Comparison of ENCODE assay signal across 26 cellular contexts in the genomic region with DNA sequence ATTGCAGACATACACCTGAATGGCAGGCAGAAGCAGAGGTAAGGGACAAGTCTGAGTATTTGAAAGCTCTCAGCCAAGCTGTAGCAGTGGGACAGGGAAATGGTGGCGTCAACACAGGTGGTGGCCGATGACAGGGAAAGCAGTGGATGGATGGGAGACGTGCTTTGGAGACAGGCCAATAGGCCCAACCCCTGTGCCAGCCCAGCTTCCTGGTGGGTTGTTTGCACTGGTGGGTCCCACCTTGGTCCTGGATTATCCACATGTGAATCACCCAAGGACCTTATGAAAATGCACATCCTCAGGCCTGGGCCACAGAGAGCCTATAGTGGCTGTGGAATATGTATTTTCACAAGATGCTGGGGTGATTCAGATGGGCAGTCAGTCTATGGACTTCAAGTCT.
DNase-seq lines count a peak whose midpoint lies in the region; ATAC-seq, FAIRE-seq and TF ChIP-seq lines count a peak whose summit lies in the region.
"Had no signal": no experiment of that assay in that cellular context is flagged by ENCODE, and none has a peak within 500 bp of the region (broad histone marks: within the 10 kb centered on the region; RNA-seq: fewer than 3 reads in every experiment).

No MANE protein-coding gene starts in this region.

- H3K4me1 Mint-ChIP-seq in effector memory CD8-positive, alpha-beta T cell (ENCODE audit: low read depth in 2 of 2), result no peaks in the 10 kb centered on the region
- H3K4me1 Mint-ChIP-seq: CD14-positive monocyte; CD8-positive, alpha-beta memory T cell had no signal

- WGBS in trophoblast cell (ENCODE audit: extremely low coverage, insufficient coverage, insufficient read length), result no CpG with 5 or more reads among the region's 3 CpGs

- peak; percentile 23 for DNase-seq in RWPE2 (ENCODE audit: low spot score)
- DNase-seq in bronchial epithelial cell (ENCODE audit: low read depth), result no peak
- peak in 2 of 3 donors; percentile 26 to 60 for DNase-seq in mucosa of descending colon
- no peak for DNase-seq in trophoblast cell
- DNase-seq in effector memory CD8-positive, alpha-beta T cell, result no peak
- DNase-seq in dorsolateral prefrontal cortex, result no peak
- DNase-seq: 8988T; ACHN; AML-193; BE2C; Calu3; CD4-positive, alpha-beta T cell; CD8-positive, alpha-beta memory T cell; COR-L47; DMS53; DMS79 treated with DMSO at 0.1 percent for 48 hours; GF-D8; GM23248; H7; HCEC 1CT had no signal

- no peak overlapping the region for H2BK12ac ChIP-seq in trophoblast cell (ENCODE audit: low read length)

- no peak for TF ChIP-seq CTCF in RWPE2 (IDR thresholded peaks at IDR 0.05; ENCODE audit: poor library complexity, severe bottlenecking)
- no peak for TF ChIP-seq CTCF in bronchial epithelial cell (IDR thresholded peaks at IDR 0.05; ENCODE audit: insufficient read depth, low read length, severe bottlenecking)
- TF ChIP-seq CTCF in mucosa of descending colon (IDR thresholded peaks at IDR 0.05), result no peak
- TF ChIP-seq CTCF in dorsolateral prefrontal cortex (IDR thresholded peaks at IDR 0.05 in 54 of 56, conservative IDR thresholded peaks at IDR 0.05 in 2 of 56; ENCODE audit: low read depth in 1 of 56, partially characterized antibody in 56 of 56), result no peak

- no peak overlapping the region for H3K18ac ChIP-seq in trophoblast cell (ENCODE audit: low read length)

- H3K4me1 ChIP-seq in RWPE2 (ENCODE audit: insufficient read depth, poor library complexity, severe bottlenecking) (peaks cover 13% of the 10 kb centered on the region), mucosa of descending colon (ENCODE audit: low read depth) (peaks cover 4% of the 10 kb centered on the region), trophoblast cell (ENCODE audit: control insufficient read depth in 1 of 2, insufficient read depth in 2 of 2, low read length in 2 of 2) (no peaks in the 10 kb centered on the region)
- H3K4me1 ChIP-seq: A549, BE2C had no signal

- peak; percentile 40 for FAIRE-seq in bronchial epithelial cell (lab: Jason Lieb, UNC)
- FAIRE-seq: A549, GM18507, H1 had no signal

- no peak overlapping the region for H3K9ac ChIP-seq in trophoblast cell (ENCODE audit: low read length)
- H3K9ac ChIP-seq: BLaER1 treated with 17β-estradiol and CSF1 and Interleukin-3, amounts not matched to agents 10 nM and 100 nM; GM23248 had no signal

- no peak overlapping the region for H3K4me2 ChIP-seq in trophoblast cell (ENCODE audit: low read length)
- H3K4me2 ChIP-seq: A549; BLaER1 treated with 17β-estradiol and CSF1 and Interleukin-3, amounts not matched to agents 10 nM and 100 nM had no signal

- H4K12ac ChIP-seq in trophoblast cell (ENCODE audit: low read depth, low read length), result no peak overlapping the region

- no peaks in the 10 kb centered on the region for H3K36me3 Mint-ChIP-seq in effector memory CD8-positive, alpha-beta T cell (ENCODE audit: insufficient read depth)
- H3K36me3 Mint-ChIP-seq: CD14-positive monocyte; CD8-positive, alpha-beta memory T cell had no signal

- H3K79me1 ChIP-seq in trophoblast cell (ENCODE audit: low read length), result no peaks in the 10 kb centered on the region

- H3K36me3 ChIP-seq in RWPE2 (ENCODE audit: low read depth) (no peaks in the 10 kb centered on the region), bronchial epithelial cell (ENCODE audit: control insufficient read depth, insufficient read depth, low read length) (no peaks in the 10 kb centered on the region), mucosa of descending colon (ENCODE audit: low read depth) (no peaks in the 10 kb centered on the region), trophoblast cell (ENCODE audit: control insufficient read depth in 1 of 2, insufficient read depth in 2 of 2, low read length in 2 of 2) (no peaks in the 10 kb centered on the region)
- H3K36me3 ChIP-seq: BE2C; BLaER1 treated with 17β-estradiol and CSF1 and Interleukin-3, amounts not matched to agents 10 nM and 100 nM had no signal

- ATAC-seq in RWPE2 (ENCODE audit: low read depth), result no peak
- no peak for ATAC-seq in mucosa of descending colon
- no peak for ATAC-seq in effector memory CD8-positive, alpha-beta T cell (replicated peaks)
- no peak for ATAC-seq in HG02759 (IDR thresholded peaks at IDR 0.05; ENCODE audit: unreplicated experiment)
- ATAC-seq: A549 had no signal

- no peak overlapping the region for H3K27ac ChIP-seq in RWPE2 (ENCODE audit: poor library complexity, severe bottlenecking)
- H3K27ac ChIP-seq in trophoblast cell (ENCODE audit: low read depth, low read length), result no peak overlapping the region
- H3K27ac ChIP-seq in dorsolateral prefrontal cortex, result no peak overlapping the region
- H3K27ac ChIP-seq: A549; BLaER1 treated with 17β-estradiol and CSF1 and Interleukin-3, amounts not matched to agents 10 nM and 100 nM; GM23248 had no signal

- no peak overlapping the region for H3K27ac Mint-ChIP-seq in effector memory CD8-positive, alpha-beta T cell
- H3K27ac Mint-ChIP-seq: CD14-positive monocyte; CD4-positive, alpha-beta T cell; CD8-positive, alpha-beta memory T cell had no signal

- H4K8ac ChIP-seq in trophoblast cell (ENCODE audit: low read depth, low read length), result no peak overlapping the region

- H3K9me3 ChIP-seq in RWPE2 (ENCODE audit: severe bottlenecking), result no peaks in the 10 kb centered on the region
- H3K9me3 ChIP-seq in mucosa of descending colon, result no peaks in the 10 kb centered on the region
- peaks cover 8% of the 10 kb centered on the region for H3K9me3 ChIP-seq in trophoblast cell (ENCODE audit: insufficient read depth, low read depth, low read length)
- H3K9me3 ChIP-seq: A549, BE2C had no signal

- no peak overlapping the region for H4K91ac ChIP-seq in trophoblast cell (ENCODE audit: low read depth, low read length)

- no peak overlapping the region for H3K4me3 Mint-ChIP-seq in effector memory CD8-positive, alpha-beta T cell
- H3K4me3 Mint-ChIP-seq: CD14-positive monocyte; CD4-positive, alpha-beta T cell; CD8-positive, alpha-beta memory T cell had no signal

- no peak overlapping the region for H2BK5ac ChIP-seq in trophoblast cell (ENCODE audit: low read depth, low read length, poor library complexity)

- intact Hi-C loops in mucosa of descending colon (cut with DNase I, micrococcal nuclease) (no loop called here), dorsolateral prefrontal cortex (cut with DNase I) (no loop called here)

- H3K9me3 Mint-ChIP-seq in effector memory CD8-positive, alpha-beta T cell, result no peaks in the 10 kb centered on the region
- H3K9me3 Mint-ChIP-seq: CD14-positive monocyte; CD4-positive, alpha-beta T cell had no signal

- no peaks in the 10 kb centered on the region for H3K27me3 Mint-ChIP-seq in effector memory CD8-positive, alpha-beta T cell
- H3K27me3 Mint-ChIP-seq: CD4-positive, alpha-beta T cell had no signal

- no peak overlapping the region for H3K23ac ChIP-seq in trophoblast cell (ENCODE audit: low read length)

- H2AK5ac ChIP-seq in trophoblast cell (ENCODE audit: low read length), result no peak overlapping the region

- H2AFZ ChIP-seq in trophoblast cell (ENCODE audit: insufficient read depth, low read length, poor library complexity), result no peak overlapping the region
- H2AFZ ChIP-seq: GM23248 had no signal

- no peaks in the 10 kb centered on the region for H3K79me2 ChIP-seq in trophoblast cell (ENCODE audit: control insufficient read depth, insufficient read depth, low read length, poor library complexity)

- H3K4ac ChIP-seq in trophoblast cell (ENCODE audit: low read depth, low read length), result no peak overlapping the region

- H3K27me3 ChIP-seq in RWPE2 (ENCODE audit: insufficient read depth, poor library complexity, severe bottlenecking) (no peaks in the 10 kb centered on the region), bronchial epithelial cell (ENCODE audit: control insufficient read depth, insufficient read depth, low read length) (no peaks in the 10 kb centered on the region), trophoblast cell (ENCODE audit: insufficient read depth, low read length) (no peaks in the 10 kb centered on the region), dorsolateral prefrontal cortex (no peaks in the 10 kb centered on the region)
- H3K27me3 ChIP-seq: BE2C; BLaER1 treated with 17β-estradiol and CSF1 and Interleukin-3, amounts not matched to agents 10 nM and 100 nM had no signal

- no peak overlapping the region for H3K14ac ChIP-seq in trophoblast cell (ENCODE audit: low read length)

- no peak overlapping the region for H2BK120ac ChIP-seq in trophoblast cell (ENCODE audit: insufficient read depth, low read length, poor library complexity)

- H3K4me3 ChIP-seq in RWPE2 (ENCODE audit: severe bottlenecking), result no peak overlapping the region
- no peak overlapping the region for H3K4me3 ChIP-seq in bronchial epithelial cell (ENCODE audit: low read depth, low read length)
- no peak overlapping the region for H3K4me3 ChIP-seq in mucosa of descending colon
- H3K4me3 ChIP-seq in trophoblast cell (ENCODE audit: low read depth, low read length), result peak overlapping the region; percentile 20
- H3K4me3 ChIP-seq in dorsolateral prefrontal cortex, result no peak overlapping the region
- H3K4me3 ChIP-seq: A549; BLaER1 treated with 17β-estradiol and CSF1 and Interleukin-3, amounts not matched to agents 10 nM and 100 nM; GM23248 had no signal

Comparison
In these comparisons a context has a peak if more than half of its experiments do, and no peak if none do; other contexts are left out.
1. DNase-seq: peak in RWPE2 (single experiment) and mucosa of descending colon (2 of 3); none in bronchial epithelial cell (single experiment), trophoblast cell (0 of 2), effector memory CD8-positive, alpha-beta T cell (0 of 3) and dorsolateral prefrontal cortex (0 of 10).